Comparison of ENCODE assay signal across 8 cellular contexts in genomic region chr18:3297025-3297984, GRCh38. TPM values are rescaled to one million over a fixed set of nuclear protein-coding genes. Genes with fewer than 3 reads are reported as not detected.
A peak's percentile ranks its signal among the peaks of the same experiment; 100 is the strongest.
DNase-seq lines count a peak whose midpoint lies in the region; ATAC-seq, FAIRE-seq and TF ChIP-seq lines count a peak whose summit lies in the region.

No MANE protein-coding gene starts in this region.

- H3K4me1 ChIP-seq in adrenal gland (replicated peaks in 1 of 2) (peaks cover 0 to 7% of the 10 kb centered on the region in 2 donors), right cardiac atrium (ENCODE audit: control insufficient read depth, insufficient read depth, low read length) (no peaks in the 10 kb centered on the region), psoas muscle (no peaks in the 10 kb centered on the region)

- ATAC-seq in GM21737 (IDR thresholded peaks at IDR 0.05; ENCODE audit: unreplicated experiment) (peak; percentile 98), right cardiac atrium (peak; percentile 93 to 97), psoas muscle (peak; percentile 91 to 98 (median 97))

- H3F3A ChIP-seq in SU-DHL-6 (ENCODE audit: insufficient read depth) = no peaks in the 10 kb centered on the region

- WGBS in adrenal gland, 4 donors = 1 to 11% (median 7%) methylated on average over 8 to 18 of the region's 18 CpGs
- 7% methylated on average over 18 of the region's 18 CpGs for WGBS in right cardiac atrium
- WGBS in psoas muscle, 3 donors = 10% methylated on average over 17 to 18 of the region's 18 CpGs

- H3K27me3 ChIP-seq in SU-DHL-6 (ENCODE audit: low read length) = no peaks in the 10 kb centered on the region
- H3K27me3 ChIP-seq in adrenal gland = no peaks in the 10 kb centered on the region
- no peaks in the 10 kb centered on the region for H3K27me3 ChIP-seq in right cardiac atrium (ENCODE audit: control insufficient read depth, insufficient read depth)
- H3K27me3 ChIP-seq in psoas muscle (ENCODE audit: insufficient read depth in 3 of 3, low read length in 2 of 3) = peaks cover 0 to 7% (median 0%) of the 10 kb centered on the region in 3 donors

- TF ChIP-seq POLR2A in adrenal gland (IDR thresholded peaks at IDR 0.05) = peak in 1 of 2 donors; percentile 66

- no peaks in the 10 kb centered on the region for H3K79me2 ChIP-seq in SU-DHL-6 (ENCODE audit: insufficient read depth, low read length)

- peak; percentile 96 for FAIRE-seq in urothelium cell line (lab: Jason Lieb, UNC)

- H2AFZ ChIP-seq in SU-DHL-6 (ENCODE audit: low read depth, low read length, severe bottlenecking) = peak overlapping the region; percentile 90

- H3K27ac ChIP-seq in KOPT-K1 (ENCODE audit: low read depth, low read length, poor library complexity, severe bottlenecking) (peak overlapping the region; percentile 64), SU-DHL-6 (ENCODE audit: low read depth, low read length) (no peak overlapping the region), adrenal gland (peak overlapping the region in 1 of 5 donors; percentile 52), right cardiac atrium (ENCODE audit: low read length) (no peak overlapping the region), psoas muscle (no peak overlapping the region)

- H3K4me3 ChIP-seq in SU-DHL-6 (ENCODE audit: insufficient read depth, low read length, poor library complexity, severe bottlenecking) = peak overlapping the region; percentile 74
- H3K4me3 ChIP-seq in adrenal gland = peak overlapping the region in 2 of 4 donors; percentile 53
- H3K4me3 ChIP-seq in right cardiac atrium (ENCODE audit: low read length) = peak overlapping the region; percentile 45
- peak overlapping the region; percentile 58 for H3K4me3 ChIP-seq in psoas muscle

- H3K9me3 ChIP-seq in KOPT-K1 (ENCODE audit: insufficient read depth, low read length, poor library complexity, severe bottlenecking) (peaks cover 6% of the 10 kb centered on the region), SU-DHL-6 (ENCODE audit: insufficient read depth, low read length) (no peaks in the 10 kb centered on the region), adrenal gland (replicated peaks in 1 of 3) (no peaks in the 10 kb centered on the region), right cardiac atrium (ENCODE audit: control insufficient read depth, low read length) (no peaks in the 10 kb centered on the region), psoas muscle (no peaks in the 10 kb centered on the region)

- peak overlapping the region; percentile 61 for H3K4me2 ChIP-seq in SU-DHL-6 (ENCODE audit: low read depth, low read length, poor library complexity, severe bottlenecking)

- H3K9ac ChIP-seq in SU-DHL-6 (ENCODE audit: low read length) = peak overlapping the region; percentile 71

- H4K20me1 ChIP-seq in SU-DHL-6 (ENCODE audit: low read depth, low read length) = no peaks in the 10 kb centered on the region

- H3K9me2 ChIP-seq in SU-DHL-6 (replicated peaks; ENCODE audit: insufficient read depth, low read length) = no peaks in the 10 kb centered on the region

- TF ChIP-seq CTCF in SU-DHL-6 (IDR thresholded peaks at IDR 0.05; ENCODE audit: insufficient read depth, low read length, poor library complexity, severe bottlenecking) (peak; percentile 81), adrenal gland (IDR thresholded peaks at IDR 0.05) (peak in 5 of 6 experiments; percentile 17 to 45 (median 30)), psoas muscle (IDR thresholded peaks at IDR 0.05) (peak; percentile 19)

- H3K36me3 ChIP-seq in KOPT-K1 (ENCODE audit: insufficient read depth, low read length) (no peaks in the 10 kb centered on the region), SU-DHL-6 (ENCODE audit: low read length) (no peaks in the 10 kb centered on the region), adrenal gland (replicated peaks in 1 of 2) (no peaks in the 10 kb centered on the region), psoas muscle (ENCODE audit: insufficient read depth in 1 of 2, low read depth in 1 of 2) (no peaks in the 10 kb centered on the region)

- DNase-seq in EL (peak; percentile 69), adrenal gland (peak; percentile 91 to 98 (median 96)), right cardiac atrium (peak; percentile 85 to 91 (median 90)), psoas muscle (peak; percentile 85 to 92), urothelium cell line (ENCODE audit: low spot score) (peak; percentile 69)

- intact Hi-C loops in adrenal gland (cut with DNase I) (loop anchor here in 1 of 2 donors (10.0 kb wide), 1 partner anchor 287 kb away; no protein-coding TSS in a partner anchor), right cardiac atrium (cut with DNase I) (no loop called here), psoas muscle (cut with DNase I) (no loop called here)

RNA-seq across cellular contexts. Expression of gene MYL12B, which starts 35.4 kb away (rescaled TPM):
- total RNA-seq in adrenal gland (100 to 1,000 TPM; 259 to 580 (median 376) TPM), right cardiac atrium (100 to 1,000 TPM; 171 to 199 (median 174) TPM), psoas muscle (100 to 1,000 TPM; 163 to 212 (median 180) TPM)
- polyA plus RNA-seq in adrenal gland (100 to 1,000 TPM; 396 to 810 (median 786) TPM), right cardiac atrium (343 TPM), psoas muscle (100 to 1,000 TPM; 193 to 243 (median 240) TPM)

RNA-seq across cellular contexts. Expression of gene MYL12A, which starts 49.7 kb away (rescaled TPM):
- 100 to 1,000 TPM; 191 to 436 (median 251) TPM for total RNA-seq in adrenal gland
- polyA plus RNA-seq in adrenal gland = 100 to 1,000 TPM; 217 to 419 (median 226) TPM
- 100 to 1,000 TPM; 493 to 926 (median 671) TPM for total RNA-seq in right cardiac atrium
- polyA plus RNA-seq in right cardiac atrium = 1,833 TPM
- 1,000 to 10,000 TPM in 3 of 4 donors, 100 to 1,000 TPM in 1; 995 to 3,547 (median 2,203) TPM for total RNA-seq in psoas muscle
- polyA plus RNA-seq in psoas muscle = 1,000 to 10,000 TPM in 2 of 3 donors, 100 to 1,000 TPM in 1; 957 to 3,920 (median 1,327) TPM

Comparison
In these comparisons a context has a peak if more than half of its experiments do, and no peak if none do; other contexts are left out.
1. CTCF ChIP-seq: peak in every context shown above with its lines; median percentile 81 in SU-DHL-6; 30 in adrenal gland; 19 in psoas muscle.